In the genomic region with DNA sequence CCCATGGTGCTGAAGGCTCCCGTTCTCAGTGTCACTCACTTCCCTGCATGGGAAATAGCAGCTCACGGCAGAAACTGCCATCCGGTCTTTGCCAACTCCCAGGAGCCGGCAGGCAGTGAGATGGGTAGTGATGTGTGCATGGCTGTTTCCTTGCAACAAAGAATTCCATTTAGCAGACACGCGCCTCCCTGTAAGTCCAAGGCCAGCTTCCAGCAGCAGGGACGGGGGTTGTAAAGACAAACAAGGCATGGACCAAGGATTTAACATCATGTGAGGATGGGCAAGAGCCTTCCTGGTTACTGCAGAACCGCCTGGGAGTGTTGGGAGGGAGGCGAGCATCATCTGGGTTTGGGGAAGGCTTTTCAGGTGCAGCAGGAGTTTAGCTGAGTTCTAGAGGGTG, we compare ENCODE assay signal across 25 cellular contexts.
DNase-seq lines count a peak whose midpoint lies in the region; ATAC-seq and TF ChIP-seq lines count a peak whose summit lies in the region.
"Had no signal": no experiment of that assay in that cellular context is flagged by ENCODE, and none has a peak within 500 bp of the region (broad histone marks: within the 10 kb centered on the region; RNA-seq: fewer than 3 reads in every experiment).

No MANE protein-coding gene starts in this region.

- 61% methylated on average over 9 of the region's 9 CpGs for WGBS in right cardiac atrium

- no peaks in the 10 kb centered on the region for H3K27me3 ChIP-seq in right atrium auricular region
- H3K27me3 ChIP-seq in right cardiac atrium (ENCODE audit: control insufficient read depth, insufficient read depth): no peaks in the 10 kb centered on the region
- H3K27me3 ChIP-seq: Peyer's patch had no signal

- no peaks in the 10 kb centered on the region for H3K4me1 ChIP-seq in right atrium auricular region
- H3K4me1 ChIP-seq in right cardiac atrium (ENCODE audit: control insufficient read depth, insufficient read depth, low read length): no peaks in the 10 kb centered on the region
- H3K4me1 ChIP-seq: A549, Caco-2, Peyer's patch had no signal

- H3K4me3 ChIP-seq in right atrium auricular region (no peak overlapping the region), right cardiac atrium (ENCODE audit: low read length) (no peak overlapping the region)
- H3K4me3 ChIP-seq: A549, GM12878, Peyer's patch, SK-N-MC had no signal

- ATAC-seq in right cardiac atrium: no peak
- no peak for ATAC-seq in GM21619 (IDR thresholded peaks at IDR 0.05; ENCODE audit: unreplicated experiment)
- ATAC-seq: A549, GM12878 had no signal

- H3K4me3 Mint-ChIP-seq in osteocyte (ENCODE audit: unreplicated experiment): no peak overlapping the region
- H3K4me3 Mint-ChIP-seq: CD4-positive, alpha-beta memory T cell; IgD-negative memory B cell had no signal

- H3K27ac ChIP-seq in right atrium auricular region: no peak overlapping the region
- no peak overlapping the region for H3K27ac ChIP-seq in right cardiac atrium (ENCODE audit: low read length)
- H3K27ac ChIP-seq: A549, KMS-11, Peyer's patch, SK-N-MC had no signal

- H3K36me3 Mint-ChIP-seq in osteocyte (ENCODE audit: unreplicated experiment): no peaks in the 10 kb centered on the region
- H3K36me3 Mint-ChIP-seq: CD4-positive, alpha-beta memory T cell had no signal

- no peaks in the 10 kb centered on the region for H3K36me3 ChIP-seq in right atrium auricular region
- H3K36me3 ChIP-seq: Peyer's patch had no signal

- no peaks in the 10 kb centered on the region for H3K27me3 Mint-ChIP-seq in osteocyte (ENCODE audit: unreplicated experiment)
- H3K27me3 Mint-ChIP-seq: CD4-positive, alpha-beta memory T cell; IgD-negative memory B cell had no signal

- H3K27ac Mint-ChIP-seq in osteocyte (ENCODE audit: unreplicated experiment): no peak overlapping the region
- H3K27ac Mint-ChIP-seq: CD4-positive, alpha-beta memory T cell; IgD-negative memory B cell had no signal

- no peaks in the 10 kb centered on the region for H3K4me1 Mint-ChIP-seq in osteocyte (ENCODE audit: unreplicated experiment)
- H3K4me1 Mint-ChIP-seq: CD4-positive, alpha-beta memory T cell had no signal

- H3K9me3 ChIP-seq in right atrium auricular region: no peaks in the 10 kb centered on the region
- H3K9me3 ChIP-seq in right cardiac atrium (ENCODE audit: control insufficient read depth, low read length): no peaks in the 10 kb centered on the region
- H3K9me3 ChIP-seq: A549, Caco-2, Peyer's patch had no signal

- TF ChIP-seq CTCF in right atrium auricular region (IDR thresholded peaks at IDR 0.05) (no peak), osteocyte (IDR thresholded peaks at IDR 0.05) (no peak)

- DNase-seq in right atrium auricular region (ENCODE audit: low spot score): peak; percentile 34
- no peak for DNase-seq in right cardiac atrium
- DNase-seq in islet precursor cell: peak; percentile 23
- peak; percentile 53 for DNase-seq in osteocyte (ENCODE audit: extremely low spot score, unreplicated experiment)
- DNase-seq in OCI-M1 (lab: John Stamatoyannopoulos, UW): no peak
- DNase-seq in NCI-H2171 treated with DMSO at 0.1 percent for 48 hours (lab: John Stamatoyannopoulos, UW): no peak
- DNase-seq: Caco-2; CD4-positive, alpha-beta memory T cell; DMS 273 treated with DMSO at 0.1 percent for 48 hours; DMS79; EL; GDM1; MM.1S; NCI-H2029; NCI-H226; NCI-H510A; NCI-H69; SIG-M5 had no signal

- peaks cover 39% of the 10 kb centered on the region for H3K9me3 Mint-ChIP-seq in osteocyte (ENCODE audit: unreplicated experiment)

- intact Hi-C loops in right cardiac atrium (cut with DNase I): no loop called here

Comparison
In these comparisons a context has a peak if more than half of its experiments do, and no peak if none do; other contexts are left out.
1. DNase-seq: peak in right atrium auricular region (single experiment), islet precursor cell (single experiment) and osteocyte (single experiment); none in right cardiac atrium (0 of 3), OCI-M1 (single experiment) and NCI-H2171 treated with DMSO at 0.1 percent for 48 hours (single experiment).